ENCODE assay signal across 8 cellular contexts in genomic region chr1:155050560-155051341, GRCh38. TPM values are rescaled to one million over a fixed set of nuclear protein-coding genes. Genes with fewer than 3 reads are reported as not detected.
DNase-seq lines count a peak whose midpoint lies in the region; ATAC-seq and TF ChIP-seq lines count a peak whose summit lies in the region.

TSS of gene ADAM15 (plus strand) at chr1:155051316. CDS start at chr1:155051387, 71 bp downstream.

- H3K4me3 ChIP-seq in esophagus squamous epithelium, result peak within 1 kb of the TSS; percentile 65 to 93 (median 88)

- ATAC-seq in GM19397 (IDR thresholded peaks at IDR 0.05; ENCODE audit: unreplicated experiment) (peak; percentile 63), naive B cell (ENCODE audit: low read depth in 2 of 2) (peak; percentile 74 to 78)
- ATAC-seq in activated T-cell treated with anti-CD3 and anti-CD28 coated beads, Interleukin-2, amount 50 U/mL, for 72 hours (replicated peaks in 1 of 2), result peak; percentile 81 to 85
- ATAC-seq in stimulated activated memory B cell treated with anti-CD40 and anti-IgM and Interleukin-4, amounts not matched to agents 10 μg/mL and 1 μg/mL and 100 μg/mL, for 72 hours, result peak; percentile 88

- H3K4me3 Mint-ChIP-seq in activated T-cell treated with anti-CD3 and anti-CD28 coated beads, Interleukin-2, amount 50 U/mL, for 72 hours, result peak within 1 kb of the TSS; percentile 92 to 93
- H3K4me3 Mint-ChIP-seq in naive B cell, result peak within 1 kb of the TSS; percentile 83 to 94 (median 92)
- H3K4me3 Mint-ChIP-seq in stimulated activated memory B cell treated with anti-CD40 and anti-IgM and Interleukin-4, amounts not matched to agents 10 μg/mL and 1 μg/mL and 100 μg/mL, for 72 hours, result peak within 1 kb of the TSS; percentile 85

- DNase-seq in CD1c-positive myeloid dendritic cell (ENCODE audit: extremely low spot score), result peak; percentile 95
- peak; percentile 77 for DNase-seq in HT1080 (ENCODE audit: low read depth)
- DNase-seq in activated T-cell treated with anti-CD3 and anti-CD28 coated beads, Interleukin-2, amount 50 U/mL, for 72 hours, result peak; percentile 85 to 89
- no peak for DNase-seq in esophagus squamous epithelium (lab: John Stamatoyannopoulos, UW)
- peak; percentile 73 for DNase-seq in naive B cell

- H3K9me3 ChIP-seq in esophagus squamous epithelium, result no peaks in the 10 kb centered on the region

- WGBS in esophagus squamous epithelium, 2 donors, result 0% methylated on average over 8 of the region's 99 CpGs; no CpG with 5 or more reads in 1 of the 2 donors

- no peaks in the 10 kb centered on the region for H3K36me3 Mint-ChIP-seq in activated T-cell treated with anti-CD3 and anti-CD28 coated beads, Interleukin-2, amount 50 U/mL, for 72 hours (ENCODE audit: insufficient read depth in 2 of 2)
- no peaks in the 10 kb centered on the region for H3K36me3 Mint-ChIP-seq in naive B cell
- H3K36me3 Mint-ChIP-seq in stimulated activated memory B cell treated with anti-CD40 and anti-IgM and Interleukin-4, amounts not matched to agents 10 μg/mL and 1 μg/mL and 100 μg/mL, for 72 hours, result peaks cover under 1% of the 10 kb centered on the region

- H3K27me3 ChIP-seq in esophagus squamous epithelium, result no peaks in the 10 kb centered on the region

- no peak within 1 kb of the TSS for H3K27ac Mint-ChIP-seq in activated T-cell treated with anti-CD3 and anti-CD28 coated beads, Interleukin-2, amount 50 U/mL, for 72 hours
- peak within 1 kb of the TSS; percentile 54 to 87 (median 81) for H3K27ac Mint-ChIP-seq in naive B cell
- peak within 1 kb of the TSS; percentile 61 for H3K27ac Mint-ChIP-seq in stimulated activated memory B cell treated with anti-CD40 and anti-IgM and Interleukin-4, amounts not matched to agents 10 μg/mL and 1 μg/mL and 100 μg/mL, for 72 hours

- H3K4me1 ChIP-seq in esophagus squamous epithelium, result peaks cover 26 to 68% (median 32%) of the 10 kb centered on the region in 3 donors

- H3K27me3 Mint-ChIP-seq in activated T-cell treated with anti-CD3 and anti-CD28 coated beads, Interleukin-2, amount 50 U/mL, for 72 hours (ENCODE audit: low read depth), result no peaks in the 10 kb centered on the region
- peaks cover 0 to 6% (median 0%) of the 10 kb centered on the region in 3 donors for H3K27me3 Mint-ChIP-seq in naive B cell
- H3K27me3 Mint-ChIP-seq in stimulated activated memory B cell treated with anti-CD40 and anti-IgM and Interleukin-4, amounts not matched to agents 10 μg/mL and 1 μg/mL and 100 μg/mL, for 72 hours, result no peaks in the 10 kb centered on the region

- H3K36me3 ChIP-seq in esophagus squamous epithelium, result peaks cover 5 to 31% (median 20%) of the 10 kb centered on the region in 3 donors

- H3K4me1 Mint-ChIP-seq in activated T-cell treated with anti-CD3 and anti-CD28 coated beads, Interleukin-2, amount 50 U/mL, for 72 hours (ENCODE audit: low read depth), result peaks cover 26% of the 10 kb centered on the region
- peaks cover 17 to 29% (median 28%) of the 10 kb centered on the region in 3 donors for H3K4me1 Mint-ChIP-seq in naive B cell
- peaks cover 34% of the 10 kb centered on the region for H3K4me1 Mint-ChIP-seq in stimulated activated memory B cell treated with anti-CD40 and anti-IgM and Interleukin-4, amounts not matched to agents 10 μg/mL and 1 μg/mL and 100 μg/mL, for 72 hours

- intact Hi-C loops in esophagus squamous epithelium (cut with DNase I), result no loop called here

- H3K27ac ChIP-seq in esophagus squamous epithelium, result peak within 1 kb of the TSS; percentile 94 to 98 (median 98)

- peak; percentile 89 to 98 (median 95) for TF ChIP-seq CTCF in esophagus squamous epithelium (IDR thresholded peaks at IDR 0.05)

- H3K9me3 Mint-ChIP-seq in activated T-cell treated with anti-CD3 and anti-CD28 coated beads, Interleukin-2, amount 50 U/mL, for 72 hours, result no peaks in the 10 kb centered on the region
- H3K9me3 Mint-ChIP-seq in naive B cell, result no peaks in the 10 kb centered on the region
- H3K9me3 Mint-ChIP-seq in stimulated activated memory B cell treated with anti-CD40 and anti-IgM and Interleukin-4, amounts not matched to agents 10 μg/mL and 1 μg/mL and 100 μg/mL, for 72 hours, result no peaks in the 10 kb centered on the region

- TF ChIP-seq POLR2A in esophagus squamous epithelium (IDR thresholded peaks at IDR 0.05), result peak in 2 of 4 donors; percentile 30 to 68

TF ChIP-seq in PFSK-1, 5 proteins besides CTCF, POLR2A, EP300 and RAD21:
- TF ChIP-seq REST (IDR thresholded peaks at IDR 0.05; ENCODE audit: insufficient read depth in 1 of 2, low read depth in 2 of 2, low read length in 2 of 2) (peak in 1 of 2 experiments; percentile 12; a peak in 2 of 4 replicates), TAF1 (IDR thresholded peaks at IDR 0.05; ENCODE audit: borderline replicate concordance, insufficient read depth, low read length) (peak; percentile 53; the same call in 1 of the 2 replicates), POLR2AphosphoS5 (IDR thresholded peaks at IDR 0.05; ENCODE audit: low read depth, low read length) (peak; percentile 82), SIN3A (IDR thresholded peaks at IDR 0.05; ENCODE audit: borderline replicate concordance, insufficient read depth, low read length) (peak; percentile 51; the same call in 1 of the 2 replicates), FOXP2 (optimal IDR thresholded peaks at IDR 0.05; ENCODE audit: borderline replicate concordance, extremely low read depth, extremely low read length, insufficient read depth) (no peak)

RNA-seq across cellular contexts. Expression of gene ADAM15, which starts in this region (rescaled TPM):
- 198 and 262 TPM in 2 replicates for total RNA-seq in HT1080 (2014; rRNA removed; shearing (Covaris generic))
- 184 and 202 TPM in 2 replicates for polyA plus RNA-seq in HT1080 (2015; cell fraction: cytosol; rRNA removed)
- 134 and 171 TPM in 2 replicates for polyA plus RNA-seq in HT1080 (2015; cell fraction: nucleus; rRNA removed)
- polyA plus RNA-seq in PFSK-1 (2012; ENCODE audit: insufficient read length, low read depth), result 99.1 TPM
- total RNA-seq in activated T-cell treated with anti-CD3 and anti-CD28 coated beads, Interleukin-2, amount 50 U/mL, for 72 hours, result 10 to 100 TPM; 40.8 to 42.1 TPM
- total RNA-seq in esophagus squamous epithelium, result 100 to 1,000 TPM; 135 to 194 (median 183) TPM
- polyA plus RNA-seq in naive B cell (ENCODE audit: low read depth in 6 of 6), result 1 to 10 TPM; 2.8 to 8.8 (median 7.0) TPM
